13 cellular contexts compared by ENCODE assay signal in the genomic region with DNA sequence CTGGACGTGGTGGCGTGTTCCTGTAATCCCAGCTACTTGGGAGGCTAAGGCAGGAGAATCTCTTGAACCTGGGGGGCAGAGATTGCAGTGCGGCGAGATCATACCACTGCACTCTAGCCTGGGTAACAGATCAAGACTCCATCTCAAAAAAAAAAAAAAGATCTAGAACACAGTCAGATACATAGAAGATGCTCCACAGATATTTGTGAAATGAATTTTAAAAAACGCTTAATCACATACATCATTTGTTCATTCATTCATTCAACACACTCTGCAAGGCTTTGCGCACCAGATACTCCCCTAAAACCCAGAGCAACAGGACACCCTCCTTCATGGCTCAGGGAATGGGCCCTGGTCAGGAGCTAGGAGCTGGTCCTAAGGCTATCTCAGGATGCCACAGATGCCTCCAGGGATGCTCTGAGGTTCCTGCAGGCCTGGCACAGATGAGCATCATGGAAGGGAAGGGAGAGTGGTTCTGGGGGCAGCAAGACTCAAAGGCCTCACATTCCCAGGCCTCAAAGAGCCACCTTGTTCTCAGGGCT. TPM values are rescaled to one million over a fixed set of nuclear protein-coding genes. Genes with fewer than 3 reads are reported as not detected.
DNase-seq lines count a peak whose midpoint lies in the region; ATAC-seq lines count a peak whose summit lies in the region.
"Had no signal": no experiment of that assay in that cellular context is flagged by ENCODE, and none has a peak within 500 bp of the region (broad histone marks: within the 10 kb centered on the region; RNA-seq: fewer than 3 reads in every experiment).

No MANE protein-coding gene starts in this region.

- ATAC-seq in GM21381 (IDR thresholded peaks at IDR 0.05; ENCODE audit: unreplicated experiment): no peak
- ATAC-seq: natural killer cell had no signal

- peaks cover 79% of the 10 kb centered on the region for H3K79me2 ChIP-seq in ACC112 (ENCODE audit: control insufficient read depth, insufficient read depth, low read length, unreplicated experiment)

- H3K9me3 ChIP-seq in SJSA1 (replicated peaks): no peaks in the 10 kb centered on the region

- H2AFZ ChIP-seq in ACC112 (ENCODE audit: low read length, unreplicated experiment): no peak overlapping the region

- H3K9ac ChIP-seq in rectal smooth muscle tissue (ENCODE audit: low read length): no peak overlapping the region

- peaks cover 80% of the 10 kb centered on the region for H3K4me1 ChIP-seq in ACC112 (ENCODE audit: control insufficient read depth, insufficient read depth, low read length, unreplicated experiment)
- H3K4me1 ChIP-seq in SJSA1 (replicated peaks): peaks cover 84% of the 10 kb centered on the region
- H3K4me1 ChIP-seq in rectal smooth muscle tissue (ENCODE audit: control insufficient read depth, insufficient read depth, low read length): peaks cover 72% of the 10 kb centered on the region

- DNase-seq in SJSA1 (ENCODE audit: low read depth in 1 of 2, low spot score in 2 of 2) (no peak), glomerular visceral epithelial cell (ENCODE audit: extremely low spot score) (peak; percentile 30), LoVo (ENCODE audit: low spot score) (no peak), hypothalamus (lab: John Stamatoyannopoulos, UW) (no peak)
- no peak for DNase-seq in activated CD4-positive, CD25-positive, alpha-beta regulatory T cell treated with anti-CD3 and anti-CD28 coated beads, Interleukin-2, amount 50 U/mL, for 72 hours
- DNase-seq: natural killer cell, NCI-H2227 treated with DMSO at 0.1 percent for 48 hours had no signal

- peak overlapping the region; percentile 99 for H3K27ac ChIP-seq in ACC112 (ENCODE audit: low read depth, low read length)
- H3K27ac ChIP-seq in SJSA1: peak overlapping the region; percentile 94
- peak overlapping the region; percentile 97 for H3K27ac ChIP-seq in rectal smooth muscle tissue (ENCODE audit: low read depth, low read length)

- H3K36me3 ChIP-seq in ACC112 (ENCODE audit: insufficient read depth, low read length) (peaks cover 4% of the 10 kb centered on the region; the same call in 1 of the 2 replicates), SJSA1 (peaks cover 29% of the 10 kb centered on the region), rectal smooth muscle tissue (ENCODE audit: control insufficient read depth, insufficient read depth, low read length) (no peaks in the 10 kb centered on the region)

- H3K27me3 ChIP-seq in ACC112 (ENCODE audit: insufficient read depth, low read length): no peaks in the 10 kb centered on the region
- H3K27me3 ChIP-seq in SJSA1 (replicated peaks): no peaks in the 10 kb centered on the region
- no peaks in the 10 kb centered on the region for H3K27me3 ChIP-seq in rectal smooth muscle tissue (ENCODE audit: control insufficient read depth, insufficient read depth, low read length)

- no peak overlapping the region; the same call in 1 of the 2 replicates for H3K4me3 ChIP-seq in ACC112 (ENCODE audit: low read depth, low read length)
- H3K4me3 ChIP-seq in SJSA1: no peak overlapping the region
- no peak overlapping the region for H3K4me3 ChIP-seq in rectal smooth muscle tissue (ENCODE audit: low read length)

RNA-seq across cellular contexts. Expression of a gene that starts 6.4 kb away (rescaled TPM):
- 45.2 and 62.3 TPM in 2 replicates for total RNA-seq in SJSA1 (2014; rRNA removed; shearing (Covaris generic))

RNA-seq across cellular contexts. Expression of a gene that starts 46.1 kb away (rescaled TPM):
- not detected in 2 replicates for total RNA-seq in SJSA1 (2014; rRNA removed; shearing (Covaris generic))
- total RNA-seq: Daoy, endodermal cell, M059J, natural killer cell had no signal
